24 cellular contexts compared by ENCODE assay signal in the genomic region with DNA sequence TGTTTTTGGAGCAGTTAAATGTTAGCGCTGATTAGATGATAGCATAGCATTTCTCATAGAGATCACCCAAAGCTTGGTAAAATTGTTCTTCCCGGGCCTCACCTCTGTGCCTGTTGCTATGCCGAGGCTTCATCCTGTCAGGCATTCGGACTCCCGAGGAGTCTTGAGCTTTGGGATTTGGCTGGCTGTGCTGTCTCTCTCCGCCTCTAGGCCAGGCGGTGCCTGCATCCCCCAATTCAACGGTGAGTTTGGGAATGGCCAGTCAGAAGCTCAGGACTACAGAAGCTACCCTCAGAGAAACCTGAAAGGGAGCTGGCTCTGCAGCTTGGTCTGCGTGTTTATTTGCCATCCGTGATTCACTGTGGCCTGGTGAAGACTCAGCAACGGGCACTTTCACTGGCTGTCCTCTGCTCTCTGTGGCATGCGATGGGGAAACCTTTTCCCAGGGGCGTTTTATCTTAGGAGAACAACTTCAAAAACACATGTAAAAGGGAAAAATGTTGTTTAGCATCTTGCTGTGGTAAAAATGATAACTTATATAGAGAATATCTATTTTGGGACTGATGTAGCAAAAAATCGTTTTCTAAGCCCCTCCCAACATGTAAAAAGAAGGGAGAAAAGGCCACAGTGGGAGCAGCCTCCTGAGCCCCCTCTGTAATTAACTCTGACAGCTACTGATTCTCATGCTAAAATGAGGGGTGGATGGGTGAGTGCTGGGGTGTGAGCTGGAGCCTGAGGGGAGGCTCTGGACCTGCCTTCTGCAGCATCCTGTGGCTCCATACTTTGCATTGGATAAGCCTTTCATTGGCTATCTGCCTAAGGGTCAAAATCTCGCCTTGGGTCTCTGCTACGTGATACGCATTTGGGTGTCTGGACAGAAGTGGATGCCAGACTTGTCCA.
A peak's percentile ranks its signal among the peaks of the same experiment; 100 is the strongest.
DNase-seq lines count a peak whose midpoint lies in the region; ATAC-seq and TF ChIP-seq lines count a peak whose summit lies in the region.
"Had no signal": no experiment of that assay in that cellular context is flagged by ENCODE, and none has a peak within 500 bp of the region (broad histone marks: within the 10 kb centered on the region; RNA-seq: fewer than 3 reads in every experiment).

No MANE protein-coding gene starts in this region.

- no peak overlapping the region for H3K4me3 ChIP-seq in HCT116 (replicated peaks in 1 of 2; ENCODE audit: low read depth in 1 of 2, low read length in 2 of 2)
- H3K4me3 ChIP-seq in osteoblast (ENCODE audit: insufficient read depth, low read length): no peak overlapping the region
- H3K4me3 ChIP-seq: esophagus muscularis mucosa, gastrocnemius medialis, thoracic aorta had no signal

- H3K4me2 ChIP-seq in HCT116 (ENCODE audit: low read length) (no peak overlapping the region), osteoblast (ENCODE audit: insufficient read depth, low read length) (no peak overlapping the region)

- CTCF ChIA-PET in HCT116 (lab: Charles Lee): no interaction called here

- no peaks in the 10 kb centered on the region for H3K9me3 ChIP-seq in HCT116 (ENCODE audit: control insufficient read depth in 1 of 2, insufficient read depth in 1 of 2, low read depth in 1 of 2, low read length in 2 of 2)
- no peaks in the 10 kb centered on the region for H3K9me3 ChIP-seq in osteoblast (ENCODE audit: low read depth, low read length)
- H3K9me3 ChIP-seq: esophagus muscularis mucosa, gastrocnemius medialis, thoracic aorta had no signal

- H3K4me1 ChIP-seq in HCT116 (ENCODE audit: control insufficient read depth in 1 of 2, insufficient read depth in 2 of 2, low read length in 2 of 2): no peaks in the 10 kb centered on the region
- H3K4me1 ChIP-seq in osteoblast (ENCODE audit: insufficient read depth, low read length): no peaks in the 10 kb centered on the region
- H3K4me1 ChIP-seq: esophagus muscularis mucosa, gastrocnemius medialis had no signal

- no peak for TF ChIP-seq CTCF in HCT116 (IDR thresholded peaks at IDR 0.05 in 2 of 3, conservative IDR thresholded peaks at IDR 0.05 in 1 of 3; ENCODE audit: borderline replicate concordance in 1 of 3, insufficient read depth in 1 of 3, low read depth in 2 of 3, low read length in 2 of 3)
- TF ChIP-seq CTCF in osteoblast (IDR thresholded peaks at IDR 0.05; ENCODE audit: extremely low read depth, low read depth, low read length): no peak

- BruUV-seq in HCT116 (replicated peaks; lab: Mats Ljungman, UMichigan): no TSS peak

- no peak overlapping the region for H3K9ac ChIP-seq in HCT116 (ENCODE audit: low read length)

- no peaks in the 10 kb centered on the region for H3K9me2 ChIP-seq in HCT116 (ENCODE audit: insufficient read depth)

- H2AFZ ChIP-seq in HCT116 (ENCODE audit: low read depth, low read length, poor library complexity, severe bottlenecking) (no peak overlapping the region), osteoblast (ENCODE audit: low read length) (peak overlapping the region; percentile 29)

- DNase-seq in HCT116 (ENCODE audit: low read depth, low spot score) (no peak), SK-N-DZ (ENCODE audit: low spot score) (peak; percentile 52), iPS DF 19.7 (ENCODE audit: low read depth, low spot score) (peak; percentile 48), osteoblast (ENCODE audit: insufficient read length, low spot score, missing footprints) (no peak), GM03348 (ENCODE audit: low spot score) (no peak), HT-29 (ENCODE audit: low spot score) (no peak), posterior vena cava (ENCODE audit: low spot score) (no peak), dermis blood vessel endothelial cell (no peak)
- DNase-seq: activated CD4-positive, alpha-beta T cell treated with anti-CD3 and anti-CD28 coated beads for 48 hours; effector memory CD8-positive, alpha-beta T cell; gastrocnemius medialis; GDM1; hypothalamus; left cardiac atrium; NCI-H1092; NCI-H1930; NCI-H2227 treated with DMSO at 0.1 percent for 48 hours; NCI-H774; stimulated activated CD4-positive, alpha-beta T cell treated with anti-CD3 and anti-CD28 coated beads, Interleukin-2, amount 100 ng/mL, for 24 hours; stimulated activated naive B cell treated with anti-CD40 and anti-IgM and Interleukin-4, amounts not matched to agents 10 μg/mL and 1 μg/mL and 100 μg/mL, for 72 hours had no signal

- RAD21 ChIA-PET in HCT116 (lab: Charles Lee; ENCODE audit: low non-redundant PET in 1 of 2, low total read pairs in 2 of 2, uncharacterized antibody in 2 of 2, unreplicated experiment in 2 of 2): no interaction called here

- H3K36me3 ChIP-seq in HCT116 (ENCODE audit: control insufficient read depth in 1 of 2, insufficient read depth in 2 of 2, low read length in 2 of 2): no peaks in the 10 kb centered on the region
- no peaks in the 10 kb centered on the region for H3K36me3 ChIP-seq in osteoblast (ENCODE audit: insufficient read depth, low read length)
- H3K36me3 ChIP-seq: esophagus muscularis mucosa, gastrocnemius medialis, thoracic aorta had no signal

- intact Hi-C loops in HCT116 (cut with micrococcal nuclease) (no loop called here), posterior vena cava (cut with DNase I) (no loop called here)

- no peaks in the 10 kb centered on the region for H4K20me1 ChIP-seq in HCT116 (ENCODE audit: insufficient read depth)
- H4K20me1 ChIP-seq in osteoblast (ENCODE audit: insufficient read depth, low read length): no peaks in the 10 kb centered on the region

- no peak for TF ChIP-seq RAD21 in HCT116 (IDR thresholded peaks at IDR 0.05; ENCODE audit: low read depth)

- peaks cover 16% of the 10 kb centered on the region for H3K27me3 ChIP-seq in HCT116 (ENCODE audit: insufficient read depth, low read length)
- no peaks in the 10 kb centered on the region for H3K27me3 ChIP-seq in osteoblast (ENCODE audit: insufficient read depth, low read length)
- H3K27me3 ChIP-seq: gastrocnemius medialis had no signal

- H3K79me2 ChIP-seq in HCT116 (ENCODE audit: insufficient read depth, low read length) (no peaks in the 10 kb centered on the region), osteoblast (ENCODE audit: insufficient read depth, low read length) (no peaks in the 10 kb centered on the region)

- peak; percentile 34; the same call in 1 of the 2 replicates for ATAC-seq in HCT116
- ATAC-seq: activated naive CD4-positive, alpha-beta T cell treated with anti-CD3 and anti-CD28 coated beads, Interleukin-2, amount 50 U/mL, for 72 hours; effector memory CD8-positive, alpha-beta T cell; gastrocnemius medialis; left cardiac atrium; natural killer cell treated with Interleukin-12 subunit alpha and Interleukin-12 subunit beta and Interleukin-15 and Interleukin-18, amount 100 ng/mL, for 72 hours; stimulated activated naive B cell treated with anti-CD40 and anti-IgM and Interleukin-4, amounts not matched to agents 10 μg/mL and 1 μg/mL and 100 μg/mL, for 72 hours had no signal

- POLR2A ChIA-PET in HCT116 (lab: Charles Lee): no interaction called here

- no peak for TF ChIP-seq POLR2A in HCT116 (IDR thresholded peaks at IDR 0.05; ENCODE audit: borderline replicate concordance, extremely low read depth, insufficient read depth, insufficient read length)

- H3K27ac ChIP-seq in HCT116 (ENCODE audit: low read depth, low read length) (no peak overlapping the region), osteoblast (ENCODE audit: low read depth, low read length) (no peak overlapping the region)
- H3K27ac ChIP-seq: esophagus muscularis mucosa, gastrocnemius medialis, thoracic aorta had no signal

TF ChIP-seq in HCT116, 20 proteins besides CTCF, POLR2A, EP300 and RAD21:
- TF ChIP-seq, protein P1, sequence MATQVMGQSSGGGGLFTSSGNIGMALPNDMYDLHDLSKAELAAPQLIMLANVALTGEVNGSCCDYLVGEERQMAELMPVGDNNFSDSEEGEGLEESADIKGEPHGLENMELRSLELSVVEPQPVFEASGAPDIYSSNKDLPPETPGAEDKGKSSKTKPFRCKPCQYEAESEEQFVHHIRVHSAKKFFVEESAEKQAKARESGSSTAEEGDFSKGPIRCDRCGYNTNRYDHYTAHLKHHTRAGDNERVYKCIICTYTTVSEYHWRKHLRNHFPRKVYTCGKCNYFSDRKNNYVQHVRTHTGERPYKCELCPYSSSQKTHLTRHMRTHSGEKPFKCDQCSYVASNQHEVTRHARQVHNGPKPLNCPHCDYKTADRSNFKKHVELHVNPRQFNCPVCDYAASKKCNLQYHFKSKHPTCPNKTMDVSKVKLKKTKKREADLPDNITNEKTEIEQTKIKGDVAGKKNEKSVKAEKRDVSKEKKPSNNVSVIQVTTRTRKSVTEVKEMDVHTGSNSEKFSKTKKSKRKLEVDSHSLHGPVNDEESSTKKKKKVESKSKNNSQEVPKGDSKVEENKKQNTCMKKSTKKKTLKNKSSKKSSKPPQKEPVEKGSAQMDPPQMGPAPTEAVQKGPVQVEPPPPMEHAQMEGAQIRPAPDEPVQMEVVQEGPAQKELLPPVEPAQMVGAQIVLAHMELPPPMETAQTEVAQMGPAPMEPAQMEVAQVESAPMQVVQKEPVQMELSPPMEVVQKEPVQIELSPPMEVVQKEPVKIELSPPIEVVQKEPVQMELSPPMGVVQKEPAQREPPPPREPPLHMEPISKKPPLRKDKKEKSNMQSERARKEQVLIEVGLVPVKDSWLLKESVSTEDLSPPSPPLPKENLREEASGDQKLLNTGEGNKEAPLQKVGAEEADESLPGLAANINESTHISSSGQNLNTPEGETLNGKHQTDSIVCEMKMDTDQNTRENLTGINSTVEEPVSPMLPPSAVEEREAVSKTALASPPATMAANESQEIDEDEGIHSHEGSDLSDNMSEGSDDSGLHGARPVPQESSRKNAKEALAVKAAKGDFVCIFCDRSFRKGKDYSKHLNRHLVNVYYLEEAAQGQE (IDR thresholded peaks at IDR 0.05; ENCODE audit: low read depth): no peak
- no peak for TF ChIP-seq EGR1 (IDR thresholded peaks at IDR 0.05; ENCODE audit: low read depth)

Comparison
In these comparisons a context has a peak if more than half of its experiments do, and no peak if none do; other contexts are left out.
1. DNase-seq: peak in SK-N-DZ (single experiment) and iPS DF 19.7 (single experiment); none in HCT116 (single experiment), osteoblast (single experiment), GM03348 (single experiment), HT-29 (single experiment), posterior vena cava (single experiment) and dermis blood vessel endothelial cell (single experiment).